19 cellular contexts compared by ENCODE assay signal in genomic region chr5:16577677-16578076, GRCh38. TPM values are rescaled to one million over a fixed set of nuclear protein-coding genes. Genes with fewer than 3 reads are reported as not detected.
DNase-seq lines count a peak whose midpoint lies in the region; ATAC-seq lines count a peak whose summit lies in the region.
"Had no signal": no experiment of that assay in that cellular context is flagged by ENCODE, and none has a peak within 500 bp of the region (broad histone marks: within the 10 kb centered on the region; RNA-seq: fewer than 3 reads in every experiment).

No MANE protein-coding gene starts in this region.

- WGBS in mesendoderm (ENCODE audit: extremely low coverage, insufficient coverage, low lambda C conversion rate), result no CpG with 5 or more reads among the region's 11 CpGs

- no peak for DNase-seq in activated T-cell treated with anti-CD3 and anti-CD28 coated beads, Interleukin-2, amount 50 U/mL, for 4 hours
- DNase-seq in activated T-cell treated with anti-CD3 and anti-CD28 coated beads, Interleukin-2, amount 50 U/mL, for 1 hour, result no peak
- DNase-seq in Karpas-422 (peak; percentile 44), mesendoderm (peak; percentile 18), RKO (ENCODE audit: low spot score) (no peak), iPS-NIHi7 (ENCODE audit: extremely low spot score) (no peak)
- DNase-seq: activated CD4-positive, alpha-beta T cell treated with anti-CD3 and anti-CD28 coated beads, Interleukin-2, amount 50 U/mL, for 4 hours; activated naive CD4-positive, alpha-beta T cell treated with anti-CD3 and anti-CD28 coated beads, Interleukin-2, amount 50 U/mL, for 16 hours; cerebellar nuclear complex; EL; IMR-90; Peyer's patch; right lobe of liver; stimulated activated CD8-positive, alpha-beta memory T cell treated with anti-CD3 and anti-CD28 coated beads, Interleukin-4, amount 100 ng/mL, for 48 hours; trophoblast cell had no signal

- H3K18ac ChIP-seq in mesendoderm (ENCODE audit: low read length), result no peak overlapping the region

- H4K5ac ChIP-seq in mesendoderm (ENCODE audit: low read length), result no peak overlapping the region

- H3K4me2 ChIP-seq in Karpas-422 (ENCODE audit: low read depth, low read length, poor library complexity, severe bottlenecking) (no peak overlapping the region), mesendoderm (ENCODE audit: low read length) (no peak overlapping the region)

- H2AFZ ChIP-seq in Karpas-422 (ENCODE audit: low read length), result no peak overlapping the region

- no peaks in the 10 kb centered on the region for H3K27me3 Mint-ChIP-seq in activated T-cell treated with anti-CD3 and anti-CD28 coated beads, Interleukin-2, amount 50 U/mL, for 4 hours (ENCODE audit: low read depth)
- H3K27me3 Mint-ChIP-seq in activated naive CD8-positive, alpha-beta T cell, result no peaks in the 10 kb centered on the region

- no peaks in the 10 kb centered on the region for H3K9me3 Mint-ChIP-seq in activated T-cell treated with anti-CD3 and anti-CD28 coated beads, Interleukin-2, amount 50 U/mL, for 4 hours
- H3K9me3 Mint-ChIP-seq in activated naive CD8-positive, alpha-beta T cell (ENCODE audit: low read depth), result no peaks in the 10 kb centered on the region

- no peak overlapping the region for H2BK5ac ChIP-seq in mesendoderm (ENCODE audit: low read length)

- H3K4me1 ChIP-seq in Karpas-422 (ENCODE audit: low read length) (no peaks in the 10 kb centered on the region), mesendoderm (ENCODE audit: control insufficient read depth, low read depth, low read length) (no peaks in the 10 kb centered on the region)
- H3K4me1 ChIP-seq: Peyer's patch had no signal

- peak; percentile 30 to 62 for ATAC-seq in activated T-cell treated with anti-CD3 and anti-CD28 coated beads, Interleukin-2, amount 50 U/mL, for 4 hours
- no peak for ATAC-seq in HG03039 (IDR thresholded peaks at IDR 0.05; ENCODE audit: unreplicated experiment)

- H3K9me3 ChIP-seq in Karpas-422 (ENCODE audit: low read length), result no peaks in the 10 kb centered on the region
- H3K9me3 ChIP-seq: Peyer's patch, right lobe of liver had no signal

- no peaks in the 10 kb centered on the region for H4K20me1 ChIP-seq in Karpas-422 (ENCODE audit: insufficient read depth, low read depth, low read length)

- no peak overlapping the region for H4K8ac ChIP-seq in mesendoderm (ENCODE audit: low read depth, low read length)

- no peak overlapping the region for H3K4me3 Mint-ChIP-seq in activated T-cell treated with anti-CD3 and anti-CD28 coated beads, Interleukin-2, amount 50 U/mL, for 4 hours
- H3K4me3 Mint-ChIP-seq in activated naive CD8-positive, alpha-beta T cell, result no peak overlapping the region
- H3K4me3 Mint-ChIP-seq: CD14-positive monocyte had no signal

- no peaks in the 10 kb centered on the region for H3K36me3 ChIP-seq in Karpas-422 (ENCODE audit: insufficient read depth, low read length)
- H3K36me3 ChIP-seq in mesendoderm (ENCODE audit: control insufficient read depth, insufficient read depth, low read length), result no peaks in the 10 kb centered on the region
- H3K36me3 ChIP-seq: Peyer's patch, right lobe of liver had no signal

- no peaks in the 10 kb centered on the region for H3K79me1 ChIP-seq in mesendoderm (ENCODE audit: low read length)

- H3K79me2 ChIP-seq in Karpas-422 (ENCODE audit: low read length) (no peaks in the 10 kb centered on the region), mesendoderm (ENCODE audit: control insufficient read depth, insufficient read depth, low read length) (no peaks in the 10 kb centered on the region)

- H3K27ac Mint-ChIP-seq in activated naive CD8-positive, alpha-beta T cell, result peak overlapping the region; percentile 6
- H3K27ac Mint-ChIP-seq: CD14-positive monocyte had no signal

- H3K9ac ChIP-seq in Karpas-422 (ENCODE audit: low read length) (no peak overlapping the region), mesendoderm (ENCODE audit: low read length) (no peak overlapping the region)

- H3K4ac ChIP-seq in mesendoderm (ENCODE audit: low read depth, low read length), result no peak overlapping the region

- H3K4me3 ChIP-seq in Karpas-422 (ENCODE audit: low read length), result no peak overlapping the region
- no peak overlapping the region for H3K4me3 ChIP-seq in mesendoderm (ENCODE audit: low read length)
- H3K4me3 ChIP-seq: Peyer's patch, right lobe of liver had no signal

- H3K27me3 ChIP-seq in Karpas-422 (ENCODE audit: low read length) (no peaks in the 10 kb centered on the region), mesendoderm (ENCODE audit: insufficient read depth, low read length, poor library complexity) (no peaks in the 10 kb centered on the region)
- H3K27me3 ChIP-seq: Peyer's patch, right lobe of liver had no signal

- no peak overlapping the region for H2AK5ac ChIP-seq in mesendoderm (ENCODE audit: low read length)

- no peak overlapping the region for H2BK15ac ChIP-seq in mesendoderm (replicated peaks; ENCODE audit: low read depth)

- no peak overlapping the region for H3K56ac ChIP-seq in mesendoderm (ENCODE audit: low read length)

- peaks cover 15% of the 10 kb centered on the region for H3K4me1 Mint-ChIP-seq in activated T-cell treated with anti-CD3 and anti-CD28 coated beads, Interleukin-2, amount 50 U/mL, for 4 hours (ENCODE audit: low read depth)
- peaks cover 56% of the 10 kb centered on the region for H3K4me1 Mint-ChIP-seq in activated naive CD8-positive, alpha-beta T cell (ENCODE audit: low read depth)

- H3K27ac ChIP-seq in Karpas-422 (ENCODE audit: low read length) (no peak overlapping the region), mesendoderm (ENCODE audit: low read depth, low read length) (no peak overlapping the region)
- H3K27ac ChIP-seq: Peyer's patch, right lobe of liver had no signal

- no peaks in the 10 kb centered on the region for H3K9me2 ChIP-seq in Karpas-422 (replicated peaks; ENCODE audit: insufficient read depth, low read length)

- H2BK120ac ChIP-seq in mesendoderm (ENCODE audit: low read depth, low read length), result no peak overlapping the region

- no peak overlapping the region for H3K23ac ChIP-seq in mesendoderm (ENCODE audit: low read length)

- peaks cover 16% of the 10 kb centered on the region for H3K36me3 Mint-ChIP-seq in activated T-cell treated with anti-CD3 and anti-CD28 coated beads, Interleukin-2, amount 50 U/mL, for 4 hours (ENCODE audit: insufficient read depth)
- H3K36me3 Mint-ChIP-seq in activated naive CD8-positive, alpha-beta T cell, result peaks cover 7% of the 10 kb centered on the region
- H3K36me3 Mint-ChIP-seq: CD14-positive monocyte had no signal

RNA-seq across cellular contexts. Expression of gene RETREG1, which starts 39.1 kb away (rescaled TPM):
- 10 to 100 TPM in 2 of 3 donors, 1 to 10 TPM in 1; 9.6 to 12.2 (median 10.1) TPM for total RNA-seq in activated T-cell treated with anti-CD3 and anti-CD28 coated beads, Interleukin-2, amount 50 U/mL, for 4 hours
- not detected in 2 replicates for total RNA-seq in Karpas-422 (2014; rRNA removed; shearing (Covaris generic); ENCODE audit: low replicate concordance)
- 2.1 TPM for polyA plus RNA-seq in mesendoderm (2013, experiment 1 of 2)
- 2.3 TPM for polyA plus RNA-seq in mesendoderm (2013, experiment 2 of 2)
- total RNA-seq: IMR-90, lung microvascular endothelial cell had no signal
- polyA plus RNA-seq: IMR-90 had no signal

Comparison
In these comparisons a context has a peak if more than half of its experiments do, and no peak if none do; other contexts are left out.
1. DNase-seq: peak in Karpas-422 (single experiment) and mesendoderm (single experiment); none in activated T-cell treated with anti-CD3 and anti-CD28 coated beads, Interleukin-2, amount 50 U/mL, for 4 hours (single experiment), activated T-cell treated with anti-CD3 and anti-CD28 coated beads, Interleukin-2, amount 50 U/mL, for 1 hour (single experiment), RKO (single experiment) and iPS-NIHi7 (single experiment).
2. RNA of gene RETREG1, which starts 39.1 kb away (total RNA-seq): 9.6 to 12.2 TPM in activated T-cell treated with anti-CD3 and anti-CD28 coated beads, Interleukin-2, amount 50 U/mL, for 4 hours; not detected in Karpas-422; every median in the first group is over 10 times any median in the second.